Comparison of ENCODE assay signal across 1 cellular context in genomic region chr14:77314539-77314938, GRCh38.
TF ChIP-seq lines count a peak whose summit lies in the region.

No MANE protein-coding gene starts in this region.

TF ChIP-seq in A549, 52 proteins besides CTCF, POLR2A, EP300 and RAD21 (continued from another document):
- TF ChIP-seq ELK1 (IDR thresholded peaks at IDR 0.05; ENCODE audit: low read depth, low read length) (no peak), HEYL (CRISPR knock-in tag; IDR thresholded peaks at IDR 0.05) (no peak), BCL3 (IDR thresholded peaks at IDR 0.05) (no peak), RFX5 (IDR thresholded peaks at IDR 0.05) (no peak), FOSB (CRISPR knock-in tag; IDR thresholded peaks at IDR 0.05) (no peak), MYC (IDR thresholded peaks at IDR 0.05; ENCODE audit: borderline replicate concordance, low read length) (no peak), NFE2L2 (conservative IDR thresholded peaks at IDR 0.05; ENCODE audit: low read length) (no peak), NR3C1 (IDR thresholded peaks at IDR 0.05) (no peak)
TF ChIP-seq in A549: peak in this region for 0.
